26 cellular contexts compared by ENCODE assay signal in genomic region chr2:224915126-224915525, GRCh38.
DNase-seq lines count a peak whose midpoint lies in the region; ATAC-seq, FAIRE-seq and TF ChIP-seq lines count a peak whose summit lies in the region.
"Had no signal": no experiment of that assay in that cellular context is flagged by ENCODE, and none has a peak within 500 bp of the region (broad histone marks: within the 10 kb centered on the region; RNA-seq: fewer than 3 reads in every experiment).

No MANE protein-coding gene starts in this region.

- no peak overlapping the region for H3K4me3 ChIP-seq in SK-N-MC
- no peak overlapping the region for H3K4me3 ChIP-seq in brain microvascular endothelial cell (ENCODE audit: low read depth, low read length)

- H3K9ac ChIP-seq in SK-N-MC (ENCODE audit: insufficient read length): no peak overlapping the region

- no peaks in the 10 kb centered on the region for H3K27me3 ChIP-seq in brain microvascular endothelial cell (replicated peaks)

- no peak for ATAC-seq in GM19463 (IDR thresholded peaks at IDR 0.05; ENCODE audit: unreplicated experiment)
- ATAC-seq: Panc1 had no signal

- TF ChIP-seq CTCF in brain microvascular endothelial cell (IDR thresholded peaks at IDR 0.05; ENCODE audit: low read depth, low read length, missing control alignments): no peak

- no peaks in the 10 kb centered on the region for H3K9me3 ChIP-seq in SK-N-MC (ENCODE audit: low read depth, low read length)
- H3K9me3 ChIP-seq: Caco-2 had no signal

- FAIRE-seq in frontal cortex (lab: Jason Lieb, UNC): no peak
- FAIRE-seq: GM12892, GM19239 had no signal

- no peaks in the 10 kb centered on the region for H3K36me3 ChIP-seq in SK-N-MC (ENCODE audit: insufficient read depth, low read length)
- H3K36me3 ChIP-seq in brain microvascular endothelial cell (replicated peaks): peaks cover 9% of the 10 kb centered on the region

- H3K27ac ChIP-seq in SK-N-MC: peak overlapping the region; percentile 7; the same call in 1 of the 2 replicates
- peak overlapping the region; percentile 89 for H3K27ac ChIP-seq in brain microvascular endothelial cell
- H3K27ac ChIP-seq: RWPE1 had no signal

- DNase-seq in SK-N-MC (ENCODE audit: low read depth, low spot score) (no peak), brain microvascular endothelial cell (no peak), hepatic stellate cell (ENCODE audit: low spot score) (peak; percentile 30), NCI-H1105 (lab: John Stamatoyannopoulos, UW) (no peak), frontal cortex (ENCODE audit: low spot score in 2 of 2) (no peak), GF-D8 (lab: John Stamatoyannopoulos, UW) (no peak)
- DNase-seq: C1 segment of cervical spinal cord; Caco-2; CD4-positive, alpha-beta memory T cell; EL; H7; Karpas-422; NCI-H1092; NCI-H1436; NCI-H187; NCI-H2081 treated with DMSO at 0.1 percent for 48 hours; NCI-H2171; NCI-H226; NCI-H510A; NCI-H69; SHP77 had no signal

- in situ Hi-C loops in brain microvascular endothelial cell (cut with HindIII; ENCODE audit: low pct_ligation_motif_present, low sequenced_read_pairs): no loop called here
